ENCODE assay signal across 8 cellular contexts in the genomic region with DNA sequence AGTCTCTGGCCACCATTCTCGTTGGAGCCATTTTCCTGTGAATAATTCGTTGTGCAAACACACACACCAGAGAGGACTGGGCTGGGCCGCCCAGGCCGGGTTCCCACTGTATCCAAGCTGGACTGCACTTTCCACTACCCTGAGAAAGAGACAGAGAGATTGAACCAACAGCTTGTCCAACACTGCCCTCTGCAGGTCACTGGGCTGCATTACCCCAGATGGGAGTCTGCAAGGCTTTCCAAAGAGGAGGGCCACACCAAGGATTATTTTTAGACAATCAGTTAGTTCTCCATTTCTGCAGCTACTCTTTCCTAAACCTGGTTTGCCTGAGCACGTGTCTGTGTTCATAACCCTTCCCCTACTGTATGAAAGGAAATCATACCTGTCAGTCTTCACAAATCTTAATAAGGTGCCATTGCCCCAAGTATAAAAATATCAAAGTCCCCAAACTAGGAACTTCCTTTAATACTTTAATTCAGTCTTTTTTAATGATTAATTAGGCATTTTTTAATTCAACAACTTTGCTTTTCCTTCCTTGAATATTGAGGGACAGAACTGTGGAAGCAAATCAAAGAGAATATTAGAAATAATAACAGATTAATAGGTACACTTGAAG. TPM values are rescaled to one million over a fixed set of nuclear protein-coding genes. Genes with fewer than 3 reads are reported as not detected.
DNase-seq lines count a peak whose midpoint lies in the region; ATAC-seq, FAIRE-seq and TF ChIP-seq lines count a peak whose summit lies in the region.

No MANE protein-coding gene starts in this region.

- H3K4me2 ChIP-seq in OCI-LY3 (ENCODE audit: low read length), result no peak overlapping the region

- H3K4me1 ChIP-seq in OCI-LY3 (ENCODE audit: low read length) (no peaks in the 10 kb centered on the region), muscle layer of duodenum (ENCODE audit: control insufficient read depth in 1 of 2, insufficient read depth in 2 of 2, low read length in 2 of 2) (peaks cover 9 to 16% of the 10 kb centered on the region in 2 donors)

- H2AFZ ChIP-seq in OCI-LY3 (ENCODE audit: low read depth, low read length), result no peak overlapping the region

- TF ChIP-seq CTCF in AG09309 (IDR thresholded peaks at IDR 0.05; ENCODE audit: control insufficient read depth, insufficient read depth, low read depth, low read length, missing control alignments) (peak; percentile 92), OCI-LY3 (IDR thresholded peaks at IDR 0.05; ENCODE audit: low read depth, low read length) (peak; percentile 84), epithelial cell of proximal tubule (conservative IDR thresholded peaks at IDR 0.05; ENCODE audit: low read depth, low read length) (peak; percentile 99)

- H4K20me1 ChIP-seq in OCI-LY3 (ENCODE audit: insufficient read depth, low read length), result no peaks in the 10 kb centered on the region

- no peaks in the 10 kb centered on the region for H3K79me2 ChIP-seq in OCI-LY3 (ENCODE audit: low read length)

- H3K36me3 ChIP-seq in OCI-LY3 (replicated peaks; ENCODE audit: low read depth, low read length) (no peaks in the 10 kb centered on the region), muscle layer of duodenum (ENCODE audit: control insufficient read depth in 1 of 2, insufficient read depth in 2 of 2, low read length in 2 of 2) (no peaks in the 10 kb centered on the region)

- ATAC-seq in GM19043 (IDR thresholded peaks at IDR 0.05; ENCODE audit: low read depth, unreplicated experiment), result peak; percentile 72

- FAIRE-seq in HTR-8/SVneo (lab: Jason Lieb, UNC), result no peak

- H3K4me3 ChIP-seq in AG09309 (ENCODE audit: control insufficient read depth, low read depth, low read length) (no peak overlapping the region), OCI-LY3 (ENCODE audit: low read length) (no peak overlapping the region), epithelial cell of proximal tubule (ENCODE audit: low read depth, low read length) (no peak overlapping the region), muscle layer of duodenum (ENCODE audit: low read depth in 1 of 2, low read length in 2 of 2) (no peak overlapping the region)

- DNase-seq in AG09309 (ENCODE audit: low read depth) (no peak), HTR-8/SVneo (ENCODE audit: insufficient read length, low spot score) (peak; percentile 82), epithelial cell of proximal tubule (ENCODE audit: low read depth) (no peak)
- DNase-seq in activated CD8-positive, alpha-beta memory T cell treated with anti-CD3 and anti-CD28 coated beads, Interleukin-2, amount 50 U/mL, for 24 hours (ENCODE audit: extremely low read depth), result peak; percentile 61
- DNase-seq in stimulated activated CD8-positive, alpha-beta memory T cell treated with anti-CD3 and anti-CD28 coated beads, Interleukin-4, amount 100 ng/mL, for 48 hours, result peak; percentile 89

- H3K9me3 ChIP-seq in OCI-LY3 (ENCODE audit: insufficient read depth, low read length), result no peaks in the 10 kb centered on the region
- H3K9me3 ChIP-seq in muscle layer of duodenum (ENCODE audit: control insufficient read depth in 1 of 2, low read length in 2 of 2), result no peaks in the 10 kb centered on the region

- H3K9ac ChIP-seq in OCI-LY3 (ENCODE audit: low read length), result no peak overlapping the region

- H3K27me3 ChIP-seq in OCI-LY3 (ENCODE audit: low read depth, low read length), result peaks cover 6% of the 10 kb centered on the region
- no peaks in the 10 kb centered on the region for H3K27me3 ChIP-seq in muscle layer of duodenum (ENCODE audit: low read depth, low read length)

- H3K27ac ChIP-seq in OCI-LY3 (ENCODE audit: low read length), result no peak overlapping the region
- peak overlapping the region; percentile 37 for H3K27ac ChIP-seq in muscle layer of duodenum (ENCODE audit: low read length)

RNA-seq across cellular contexts. Expression of a gene that starts 13.3 kb away (rescaled TPM):
- total RNA-seq in epithelial cell of proximal tubule, result 1.2 and 4.7 TPM in 2 replicates

Comparison
In these comparisons a context has a peak if more than half of its experiments do, and no peak if none do; other contexts are left out.
1. DNase-seq: peak in HTR-8/SVneo (single experiment), activated CD8-positive, alpha-beta memory T cell treated with anti-CD3 and anti-CD28 coated beads, Interleukin-2, amount 50 U/mL, for 24 hours (single experiment) and stimulated activated CD8-positive, alpha-beta memory T cell treated with anti-CD3 and anti-CD28 coated beads, Interleukin-4, amount 100 ng/mL, for 48 hours (single experiment); none in AG09309 (single experiment) and epithelial cell of proximal tubule (single experiment).
2. Peak in every context shown above with its lines, with median percentiles within 50 percentile points of each other: CTCF ChIP-seq.